1 cellular context compared by ENCODE assay signal in the genomic region with DNA sequence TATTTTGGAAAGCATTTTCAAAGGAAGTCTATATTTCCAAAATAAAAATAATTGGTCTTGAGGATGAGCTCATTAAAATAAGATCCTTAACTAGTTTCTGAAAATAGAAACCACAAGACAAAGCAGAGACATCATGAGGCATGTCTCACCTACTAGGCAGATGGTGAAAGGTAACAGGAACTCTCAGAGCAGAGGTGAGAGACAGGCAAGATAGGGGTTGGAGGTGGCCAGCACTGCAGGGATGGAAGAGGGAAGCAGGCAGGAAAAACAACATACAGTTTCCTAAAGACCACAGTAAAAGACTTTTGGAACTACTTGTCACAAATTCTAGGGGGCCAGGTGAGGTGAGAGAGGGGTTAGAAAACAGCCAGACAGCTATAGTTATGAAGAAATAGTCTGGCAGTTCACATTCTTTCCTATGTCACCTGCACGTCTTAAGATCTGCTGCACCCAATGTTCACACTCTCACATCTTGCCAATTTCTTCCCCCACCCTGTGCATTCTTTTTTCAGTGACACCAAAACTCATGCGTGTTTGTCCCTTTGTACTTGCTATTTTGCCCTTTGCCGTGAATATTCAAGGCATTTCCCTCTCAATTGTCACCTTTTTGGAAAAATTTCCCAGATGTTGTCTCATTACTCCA.
TF ChIP-seq lines count a peak whose summit lies in the region.

No MANE protein-coding gene starts in this region.

TF ChIP-seq in GM12878, 131 proteins besides CTCF, POLR2A, EP300 and RAD21:
- no peak for TF ChIP-seq CHD1 (IDR thresholded peaks at IDR 0.05; ENCODE audit: low read depth, low read length)
- TF ChIP-seq YY1 (IDR thresholded peaks at IDR 0.05; ENCODE audit: low read depth, low read length), result no peak
- TF ChIP-seq, protein P1, sequence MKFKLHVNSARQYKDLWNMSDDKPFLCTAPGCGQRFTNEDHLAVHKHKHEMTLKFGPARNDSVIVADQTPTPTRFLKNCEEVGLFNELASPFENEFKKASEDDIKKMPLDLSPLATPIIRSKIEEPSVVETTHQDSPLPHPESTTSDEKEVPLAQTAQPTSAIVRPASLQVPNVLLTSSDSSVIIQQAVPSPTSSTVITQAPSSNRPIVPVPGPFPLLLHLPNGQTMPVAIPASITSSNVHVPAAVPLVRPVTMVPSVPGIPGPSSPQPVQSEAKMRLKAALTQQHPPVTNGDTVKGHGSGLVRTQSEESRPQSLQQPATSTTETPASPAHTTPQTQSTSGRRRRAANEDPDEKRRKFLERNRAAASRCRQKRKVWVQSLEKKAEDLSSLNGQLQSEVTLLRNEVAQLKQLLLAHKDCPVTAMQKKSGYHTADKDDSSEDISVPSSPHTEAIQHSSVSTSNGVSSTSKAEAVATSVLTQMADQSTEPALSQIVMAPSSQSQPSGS (IDR thresholded peaks at IDR 0.05; ENCODE audit: low read length), result no peak
- TF ChIP-seq, protein P2, sequence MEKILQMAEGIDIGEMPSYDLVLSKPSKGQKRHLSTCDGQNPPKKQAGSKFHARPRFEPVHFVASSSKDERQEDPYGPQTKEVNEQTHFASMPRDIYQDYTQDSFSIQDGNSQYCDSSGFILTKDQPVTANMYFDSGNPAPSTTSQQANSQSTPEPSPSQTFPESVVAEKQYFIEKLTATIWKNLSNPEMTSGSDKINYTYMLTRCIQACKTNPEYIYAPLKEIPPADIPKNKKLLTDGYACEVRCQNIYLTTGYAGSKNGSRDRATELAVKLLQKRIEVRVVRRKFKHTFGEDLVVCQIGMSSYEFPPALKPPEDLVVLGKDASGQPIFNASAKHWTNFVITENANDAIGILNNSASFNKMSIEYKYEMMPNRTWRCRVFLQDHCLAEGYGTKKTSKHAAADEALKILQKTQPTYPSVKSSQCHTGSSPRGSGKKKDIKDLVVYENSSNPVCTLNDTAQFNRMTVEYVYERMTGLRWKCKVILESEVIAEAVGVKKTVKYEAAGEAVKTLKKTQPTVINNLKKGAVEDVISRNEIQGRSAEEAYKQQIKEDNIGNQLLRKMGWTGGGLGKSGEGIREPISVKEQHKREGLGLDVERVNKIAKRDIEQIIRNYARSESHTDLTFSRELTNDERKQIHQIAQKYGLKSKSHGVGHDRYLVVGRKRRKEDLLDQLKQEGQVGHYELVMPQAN (conservative IDR thresholded peaks at IDR 0.05), result no peak
- no peak for TF ChIP-seq SIN3A (IDR thresholded peaks at IDR 0.05; ENCODE audit: low read depth, low read length)
- no peak for TF ChIP-seq JUND (IDR thresholded peaks at IDR 0.05; ENCODE audit: low read depth, low read length)
- TF ChIP-seq CBFB (IDR thresholded peaks at IDR 0.05; ENCODE audit: low read depth), result no peak
- no peak for TF ChIP-seq CEBPB (IDR thresholded peaks at IDR 0.05; ENCODE audit: borderline replicate concordance in 1 of 2, low read depth in 2 of 2, low read length in 2 of 2)
- no peak for TF ChIP-seq BMI1 (IDR thresholded peaks at IDR 0.05; ENCODE audit: borderline replicate concordance)
- TF ChIP-seq ASH2L (IDR thresholded peaks at IDR 0.05; ENCODE audit: borderline replicate concordance, low read depth), result no peak
- TF ChIP-seq, protein P3, sequence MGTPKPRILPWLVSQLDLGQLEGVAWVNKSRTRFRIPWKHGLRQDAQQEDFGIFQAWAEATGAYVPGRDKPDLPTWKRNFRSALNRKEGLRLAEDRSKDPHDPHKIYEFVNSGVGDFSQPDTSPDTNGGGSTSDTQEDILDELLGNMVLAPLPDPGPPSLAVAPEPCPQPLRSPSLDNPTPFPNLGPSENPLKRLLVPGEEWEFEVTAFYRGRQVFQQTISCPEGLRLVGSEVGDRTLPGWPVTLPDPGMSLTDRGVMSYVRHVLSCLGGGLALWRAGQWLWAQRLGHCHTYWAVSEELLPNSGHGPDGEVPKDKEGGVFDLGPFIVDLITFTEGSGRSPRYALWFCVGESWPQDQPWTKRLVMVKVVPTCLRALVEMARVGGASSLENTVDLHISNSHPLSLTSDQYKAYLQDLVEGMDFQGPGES (IDR thresholded peaks at IDR 0.05), result no peak
- no peak for TF ChIP-seq TCF7 (IDR thresholded peaks at IDR 0.05; ENCODE audit: borderline replicate concordance)
- no peak for TF ChIP-seq RELA (IDR thresholded peaks at IDR 0.05; ENCODE audit: borderline replicate concordance, partially characterized antibody)
- TF ChIP-seq NFIC (IDR thresholded peaks at IDR 0.05; ENCODE audit: low read depth, low read length), result no peak
- TF ChIP-seq ZNF207 (IDR thresholded peaks at IDR 0.05; ENCODE audit: borderline replicate concordance), result no peak
- TF ChIP-seq RFX5 (IDR thresholded peaks at IDR 0.05; ENCODE audit: low read depth, low read length), result no peak
- TF ChIP-seq, protein P4, sequence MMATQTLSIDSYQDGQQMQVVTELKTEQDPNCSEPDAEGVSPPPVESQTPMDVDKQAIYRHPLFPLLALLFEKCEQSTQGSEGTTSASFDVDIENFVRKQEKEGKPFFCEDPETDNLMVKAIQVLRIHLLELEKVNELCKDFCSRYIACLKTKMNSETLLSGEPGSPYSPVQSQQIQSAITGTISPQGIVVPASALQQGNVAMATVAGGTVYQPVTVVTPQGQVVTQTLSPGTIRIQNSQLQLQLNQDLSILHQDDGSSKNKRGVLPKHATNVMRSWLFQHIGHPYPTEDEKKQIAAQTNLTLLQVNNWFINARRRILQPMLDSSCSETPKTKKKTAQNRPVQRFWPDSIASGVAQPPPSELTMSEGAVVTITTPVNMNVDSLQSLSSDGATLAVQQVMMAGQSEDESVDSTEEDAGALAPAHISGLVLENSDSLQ (IDR thresholded peaks at IDR 0.05), result no peak
- no peak for TF ChIP-seq PML (IDR thresholded peaks at IDR 0.05; ENCODE audit: low read length)
- no peak for TF ChIP-seq MTA2 (IDR thresholded peaks at IDR 0.05; ENCODE audit: low read depth)
